1 cellular context compared by ENCODE assay signal in the genomic region with DNA sequence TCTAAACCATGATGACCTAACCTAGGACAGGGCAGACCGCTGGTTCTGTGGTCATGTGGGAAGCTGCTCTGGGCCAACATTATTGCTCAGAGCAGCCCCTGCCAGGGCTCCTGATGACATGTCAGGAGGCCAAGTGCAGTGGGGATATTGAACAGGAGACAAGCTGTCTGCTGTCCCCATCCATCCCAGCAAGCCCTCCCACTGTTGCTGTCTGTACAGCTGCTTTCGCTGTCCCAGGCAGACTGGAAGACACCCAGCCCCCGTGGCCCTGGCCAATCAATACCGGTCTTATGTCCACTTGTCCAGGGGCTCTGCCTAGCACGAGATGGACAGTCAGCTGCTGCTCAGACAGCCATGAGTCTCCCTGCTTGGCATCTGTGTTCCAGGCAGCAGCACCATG.
TF ChIP-seq lines count a peak whose summit lies in the region.

No MANE protein-coding gene starts in this region.

TF ChIP-seq in GM12878, 131 proteins besides CTCF, POLR2A, EP300 and RAD21:
- TF ChIP-seq IKZF2 (IDR thresholded peaks at IDR 0.05): no peak
- TF ChIP-seq, protein P1, sequence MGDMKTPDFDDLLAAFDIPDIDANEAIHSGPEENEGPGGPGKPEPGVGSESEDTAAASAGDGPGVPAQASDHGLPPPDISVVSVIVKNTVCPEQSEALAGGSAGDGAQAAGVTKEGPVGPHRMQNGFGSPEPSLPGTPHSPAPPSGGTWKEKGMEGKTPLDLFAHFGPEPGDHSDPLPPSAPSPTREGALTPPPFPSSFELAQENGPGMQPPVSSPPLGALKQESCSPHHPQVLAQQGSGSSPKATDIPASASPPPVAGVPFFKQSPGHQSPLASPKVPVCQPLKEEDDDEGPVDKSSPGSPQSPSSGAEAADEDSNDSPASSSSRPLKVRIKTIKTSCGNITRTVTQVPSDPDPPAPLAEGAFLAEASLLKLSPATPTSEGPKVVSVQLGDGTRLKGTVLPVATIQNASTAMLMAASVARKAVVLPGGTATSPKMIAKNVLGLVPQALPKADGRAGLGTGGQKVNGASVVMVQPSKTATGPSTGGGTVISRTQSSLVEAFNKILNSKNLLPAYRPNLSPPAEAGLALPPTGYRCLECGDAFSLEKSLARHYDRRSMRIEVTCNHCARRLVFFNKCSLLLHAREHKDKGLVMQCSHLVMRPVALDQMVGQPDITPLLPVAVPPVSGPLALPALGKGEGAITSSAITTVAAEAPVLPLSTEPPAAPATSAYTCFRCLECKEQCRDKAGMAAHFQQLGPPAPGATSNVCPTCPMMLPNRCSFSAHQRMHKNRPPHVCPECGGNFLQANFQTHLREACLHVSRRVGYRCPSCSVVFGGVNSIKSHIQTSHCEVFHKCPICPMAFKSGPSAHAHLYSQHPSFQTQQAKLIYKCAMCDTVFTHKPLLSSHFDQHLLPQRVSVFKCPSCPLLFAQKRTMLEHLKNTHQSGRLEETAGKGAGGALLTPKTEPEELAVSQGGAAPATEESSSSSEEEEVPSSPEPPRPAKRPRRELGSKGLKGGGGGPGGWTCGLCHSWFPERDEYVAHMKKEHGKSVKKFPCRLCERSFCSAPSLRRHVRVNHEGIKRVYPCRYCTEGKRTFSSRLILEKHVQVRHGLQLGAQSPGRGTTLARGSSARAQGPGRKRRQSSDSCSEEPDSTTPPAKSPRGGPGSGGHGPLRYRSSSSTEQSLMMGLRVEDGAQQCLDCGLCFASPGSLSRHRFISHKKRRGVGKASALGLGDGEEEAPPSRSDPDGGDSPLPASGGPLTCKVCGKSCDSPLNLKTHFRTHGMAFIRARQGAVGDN (IDR thresholded peaks at IDR 0.05): no peak
- no peak for TF ChIP-seq MEF2A (IDR thresholded peaks at IDR 0.05; ENCODE audit: insufficient read depth, low read depth, low read length)
- TF ChIP-seq ZNF207 (IDR thresholded peaks at IDR 0.05; ENCODE audit: borderline replicate concordance): no peak
- no peak for TF ChIP-seq NFYA (IDR thresholded peaks at IDR 0.05; ENCODE audit: borderline replicate concordance, low read depth, low read length)
- no peak for TF ChIP-seq SIX5 (IDR thresholded peaks at IDR 0.05; ENCODE audit: low read depth, low read length, severe bottlenecking)
- TF ChIP-seq EZH2 (IDR thresholded peaks at IDR 0.05; ENCODE audit: borderline replicate concordance, control insufficient read depth, low read depth, low read length): no peak
- TF ChIP-seq ZSCAN29 (IDR thresholded peaks at IDR 0.05): no peak
- TF ChIP-seq, protein P2, sequence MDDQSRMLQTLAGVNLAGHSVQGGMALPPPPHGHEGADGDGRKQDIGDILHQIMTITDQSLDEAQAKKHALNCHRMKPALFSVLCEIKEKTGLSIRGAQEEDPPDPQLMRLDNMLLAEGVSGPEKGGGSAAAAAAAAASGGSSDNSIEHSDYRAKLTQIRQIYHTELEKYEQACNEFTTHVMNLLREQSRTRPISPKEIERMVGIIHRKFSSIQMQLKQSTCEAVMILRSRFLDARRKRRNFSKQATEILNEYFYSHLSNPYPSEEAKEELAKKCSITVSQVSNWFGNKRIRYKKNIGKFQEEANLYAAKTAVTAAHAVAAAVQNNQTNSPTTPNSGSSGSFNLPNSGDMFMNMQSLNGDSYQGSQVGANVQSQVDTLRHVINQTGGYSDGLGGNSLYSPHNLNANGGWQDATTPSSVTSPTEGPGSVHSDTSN (IDR thresholded peaks at IDR 0.05; ENCODE audit: insufficient replicate concordance, low read depth, low read length): no peak
- no peak for TF ChIP-seq NR2C1 (IDR thresholded peaks at IDR 0.05)
- TF ChIP-seq ZNF622 (IDR thresholded peaks at IDR 0.05): no peak
- TF ChIP-seq SP1 (IDR thresholded peaks at IDR 0.05; ENCODE audit: low read depth, low read length): no peak
- no peak for TF ChIP-seq BCL11A (IDR thresholded peaks at IDR 0.05; ENCODE audit: low read depth, low read length)
- TF ChIP-seq FOS (IDR thresholded peaks at IDR 0.05; ENCODE audit: borderline replicate concordance, extremely low read depth, insufficient read length): no peak
- no peak for TF ChIP-seq IKZF1 (conservative IDR thresholded peaks at IDR 0.05)
- TF ChIP-seq EGR1 (IDR thresholded peaks at IDR 0.05; ENCODE audit: borderline replicate concordance in 1 of 2, low read depth in 2 of 2, low read length in 2 of 2): no peak
